2 cellular contexts compared by ENCODE assay signal in genomic region chr17:79983456-79983855, GRCh38.
TF ChIP-seq lines count a peak whose summit lies in the region.

No MANE protein-coding gene starts in this region.

TF ChIP-seq in HCT116, 20 proteins besides CTCF, POLR2A, EP300 and RAD21:
- TF ChIP-seq EGR1 (IDR thresholded peaks at IDR 0.05; ENCODE audit: low read depth): peak; percentile 66; the same call in 1 of the 2 replicates
- TF ChIP-seq MAX (IDR thresholded peaks at IDR 0.05): no peak

TF ChIP-seq in H1, 55 proteins besides CTCF, POLR2A, EP300 and RAD21:
- TF ChIP-seq HDAC6 (IDR thresholded peaks at IDR 0.05; ENCODE audit: low read depth, low read length) (no peak), SUZ12 (IDR thresholded peaks at IDR 0.05; ENCODE audit: low read length) (no peak), BCL11A (IDR thresholded peaks at IDR 0.05; ENCODE audit: low read depth in 2 of 2, low read length in 2 of 2) (no peak), SP2 (IDR thresholded peaks at IDR 0.05; ENCODE audit: low read length) (no peak), PHF8 (conservative IDR thresholded peaks at IDR 0.05; ENCODE audit: low read depth, low read length) (no peak), SIRT6 (IDR thresholded peaks at IDR 0.05; ENCODE audit: low read length) (no peak), CBX8 (IDR thresholded peaks at IDR 0.05; ENCODE audit: borderline replicate concordance, low read depth, low read length) (no peak), POU5F1 (IDR thresholded peaks at IDR 0.05; ENCODE audit: low read depth, low read length) (no peak), ASH2L (IDR thresholded peaks at IDR 0.05; ENCODE audit: low read length) (no peak)
